In the genomic region with DNA sequence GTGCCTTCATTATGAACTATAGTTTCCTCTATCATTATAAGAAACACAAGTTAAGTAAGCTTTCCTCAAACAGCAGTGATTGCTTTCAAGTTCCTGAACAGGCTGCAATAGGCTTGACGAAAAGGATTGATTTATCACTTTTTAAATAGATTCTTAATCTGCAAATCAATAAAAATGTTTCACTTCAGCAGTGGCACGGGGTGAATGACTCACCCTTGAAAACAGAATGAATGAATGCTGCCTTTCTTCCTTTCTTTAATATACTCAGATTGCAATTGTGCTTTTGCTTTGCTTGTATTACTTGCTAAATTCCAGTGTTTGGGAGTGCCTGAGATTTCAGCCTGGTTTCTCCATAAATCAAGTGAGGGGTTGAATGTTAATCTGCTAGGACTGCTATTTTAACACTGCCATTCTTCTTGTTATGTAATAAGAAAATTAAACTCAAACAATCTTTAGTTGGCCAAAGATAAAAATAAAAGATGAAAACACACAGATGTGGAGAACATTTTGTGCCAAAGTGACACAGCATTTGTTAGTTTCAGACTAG, we compare ENCODE assay signal across 21 cellular contexts.
"Had no signal": no experiment of that assay in that cellular context is flagged by ENCODE, and none has a peak within 500 bp of the region (broad histone marks: within the 10 kb centered on the region; RNA-seq: fewer than 3 reads in every experiment).

No MANE protein-coding gene starts in this region.

- H3K36me3 ChIP-seq: cardiac muscle cell, lower lobe of right lung, ovary, sigmoid colon, upper lobe of left lung had no signal

- H3K4me3 Mint-ChIP-seq: activated CD4-positive, alpha-beta memory T cell treated with anti-CD3 and anti-CD28 coated beads, Interleukin-2, amount 10 ng/mL, durations not matched to agents 7 days and 5 days; activated CD8-positive, alpha-beta memory T cell treated with anti-CD3 and anti-CD28 coated beads, Interleukin-2, amount 10 ng/mL, durations not matched to agents 7 days and 5 days; activated naive CD8-positive, alpha-beta T cell; effector memory CD8-positive, alpha-beta T cell; neural crest cell; T-helper 2 cell treated with Interferon-gamma antibody and Interleukin-4, amounts not matched to agents 5 μg/mL and 100 μg/mL, for 36 hours had no signal

- H3K27ac Mint-ChIP-seq: activated CD4-positive, alpha-beta memory T cell treated with anti-CD3 and anti-CD28 coated beads, Interleukin-2, amount 10 ng/mL, durations not matched to agents 7 days and 5 days; activated CD8-positive, alpha-beta memory T cell treated with anti-CD3 and anti-CD28 coated beads, Interleukin-2, amount 10 ng/mL, durations not matched to agents 7 days and 5 days; activated naive CD8-positive, alpha-beta T cell; effector memory CD8-positive, alpha-beta T cell; T-helper 2 cell treated with Interferon-gamma antibody and Interleukin-4, amounts not matched to agents 5 μg/mL and 100 μg/mL, for 36 hours had no signal

- H3K9me3 Mint-ChIP-seq: neural crest cell had no signal

- H3K36me3 Mint-ChIP-seq: activated CD8-positive, alpha-beta memory T cell treated with anti-CD3 and anti-CD28 coated beads, Interleukin-2, amount 10 ng/mL, durations not matched to agents 7 days and 5 days; activated naive CD8-positive, alpha-beta T cell had no signal

- H3K27me3 Mint-ChIP-seq: activated CD4-positive, alpha-beta memory T cell treated with anti-CD3 and anti-CD28 coated beads, Interleukin-2, amount 10 ng/mL, durations not matched to agents 7 days and 5 days; activated CD8-positive, alpha-beta memory T cell treated with anti-CD3 and anti-CD28 coated beads, Interleukin-2, amount 10 ng/mL, durations not matched to agents 7 days and 5 days; activated naive CD8-positive, alpha-beta T cell; effector memory CD8-positive, alpha-beta T cell had no signal

- H3K4me1 Mint-ChIP-seq: activated CD4-positive, alpha-beta memory T cell treated with anti-CD3 and anti-CD28 coated beads, Interleukin-2, amount 10 ng/mL, durations not matched to agents 7 days and 5 days; activated CD8-positive, alpha-beta memory T cell treated with anti-CD3 and anti-CD28 coated beads, Interleukin-2, amount 10 ng/mL, durations not matched to agents 7 days and 5 days had no signal

- FAIRE-seq: islet of Langerhans had no signal

- ATAC-seq: activated CD8-positive, alpha-beta memory T cell treated with anti-CD3 and anti-CD28 coated beads, Interleukin-2, amount 10 ng/mL, durations not matched to agents 7 days and 5 days; effector memory CD8-positive, alpha-beta T cell; left cardiac atrium; lower lobe of right lung had no signal

- H3K27ac ChIP-seq: cardiac muscle cell, hepatocyte, lower lobe of right lung, ovary, sigmoid colon, SK-N-MC, upper lobe of left lung had no signal

- H3K27me3 ChIP-seq: cardiac muscle cell, hepatocyte, ovary, sigmoid colon, upper lobe of left lung had no signal

- DNase-seq: activated CD4-positive, alpha-beta memory T cell treated with anti-CD3 and anti-CD28 coated beads, Interleukin-2, amount 10 ng/mL, durations not matched to agents 7 days and 5 days; activated CD4-positive, alpha-beta T cell treated with anti-CD3 and anti-CD28 coated beads for 48 hours; activated CD4-positive, CD25-positive, alpha-beta regulatory T cell; activated CD8-positive, alpha-beta memory T cell treated with anti-CD3 and anti-CD28 coated beads, Interleukin-2, amount 10 ng/mL, durations not matched to agents 7 days and 5 days; dermis blood vessel endothelial cell; effector memory CD8-positive, alpha-beta T cell; foreskin fibroblast; left cardiac atrium; lower lobe of right lung; ovary; sigmoid colon; stimulated activated CD4-positive, alpha-beta T cell treated with anti-CD3 and anti-CD28 coated beads, Interleukin-4, amount 100 ng/mL, for 4 hours; stimulated activated naive CD4-positive, alpha-beta T cell; upper lobe of left lung had no signal

- H3K4me3 ChIP-seq: cardiac muscle cell, hepatocyte, lower lobe of right lung, ovary, sigmoid colon, SK-N-MC, upper lobe of left lung had no signal

- H3K4me1 ChIP-seq: lower lobe of right lung, sigmoid colon, upper lobe of left lung had no signal

- H3K9me3 ChIP-seq: lower lobe of right lung, ovary, sigmoid colon, upper lobe of left lung had no signal
